In the genomic region with DNA sequence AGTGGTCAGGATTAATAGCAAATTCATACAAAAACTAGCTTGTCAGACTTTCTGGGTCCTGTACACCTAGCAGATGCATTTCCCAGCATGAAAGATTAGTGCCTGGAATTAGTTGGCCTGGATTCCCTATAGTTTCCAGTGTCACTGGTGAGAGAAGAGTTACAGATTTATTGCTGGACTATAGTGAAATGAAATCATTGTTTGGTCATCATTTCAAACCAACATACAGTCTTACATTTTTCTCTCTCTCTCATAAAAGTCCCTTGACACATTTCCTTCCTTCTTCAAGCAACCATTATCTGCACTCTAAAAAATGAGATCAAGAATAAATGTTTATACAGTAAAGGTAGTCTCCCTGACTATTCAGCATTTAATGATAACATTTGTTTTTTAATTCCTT, we compare ENCODE assay signal across 22 cellular contexts.
DNase-seq lines count a peak whose midpoint lies in the region; FAIRE-seq and TF ChIP-seq lines count a peak whose summit lies in the region.
"Had no signal": no experiment of that assay in that cellular context is flagged by ENCODE, and none has a peak within 500 bp of the region (broad histone marks: within the 10 kb centered on the region; RNA-seq: fewer than 3 reads in every experiment).

No MANE protein-coding gene starts in this region.

- peaks cover 15% of the 10 kb centered on the region for H3K79me1 ChIP-seq in trophoblast cell (ENCODE audit: low read length)

- BruUV-seq in endothelial cell of umbilical vein (replicated peaks; lab: Mats Ljungman, UMichigan), result no TSS peak

- POLR2A ChIA-PET in endothelial cell of umbilical vein (lab: Charles Lee), result no interaction called here

- DNase-seq in EH (ENCODE audit: low read depth) (peak; percentile 22), adipocyte (ENCODE audit: low read depth) (no peak), endothelial cell of umbilical vein (ENCODE audit: low read depth, low spot score) (peak; percentile 63), trophoblast cell (no peak), D721Med (ENCODE audit: insufficient read length, low spot score) (no peak), NCI-H446 treated with DMSO at 0.1 percent for 48 hours (lab: John Stamatoyannopoulos, UW) (no peak)
- DNase-seq in activated naive CD4-positive, alpha-beta T cell treated with Interleukin-2 at 50 U/mL for 16 hours, result no peak
- DNase-seq: CD4-positive, CD25-positive, alpha-beta regulatory T cell; DND-41; KBM-7; NCI-H1092; NCI-H1436; NCI-H187 treated with DMSO at 0.1 percent for 48 hours; NCI-H2107; NCI-H748 treated with DMSO at 0.1 percent for 48 hours; SIG-M5; SK-N-SH had no signal

- no peak overlapping the region for H4K8ac ChIP-seq in trophoblast cell (ENCODE audit: low read depth, low read length)

- H3K79me2 ChIP-seq in endothelial cell of umbilical vein (ENCODE audit: control insufficient read depth, insufficient read depth, low read length) (no peaks in the 10 kb centered on the region), trophoblast cell (ENCODE audit: control insufficient read depth, insufficient read depth, low read length, poor library complexity) (no peaks in the 10 kb centered on the region)

- TF ChIP-seq CTCF in endothelial cell of umbilical vein (IDR thresholded peaks at IDR 0.05; ENCODE audit: extremely low read depth in 1 of 2, insufficient read depth in 1 of 2, low read depth in 1 of 2, low read length in 2 of 2) (no peak), D721Med (IDR thresholded peaks at IDR 0.05; ENCODE audit: insufficient read depth, missing control alignments) (no peak)

- H2BK5ac ChIP-seq in trophoblast cell (ENCODE audit: low read depth, low read length, poor library complexity), result no peak overlapping the region

- no peaks in the 10 kb centered on the region for H4K20me1 ChIP-seq in endothelial cell of umbilical vein (replicated peaks; ENCODE audit: control insufficient read depth, extremely low read depth, insufficient read depth, low read length)

- intact Hi-C loops in endothelial cell of umbilical vein (cut with micrococcal nuclease), result loop anchor here (2.0 kb wide), 1 partner anchor 18 kb away; no protein-coding TSS in a partner anchor

- H3K27ac ChIP-seq in endothelial cell of umbilical vein (ENCODE audit: insufficient read depth, low read depth, low read length), result no peak overlapping the region
- H3K27ac ChIP-seq in trophoblast cell (ENCODE audit: low read depth, low read length), result no peak overlapping the region
- H3K27ac ChIP-seq: HL-60 had no signal

- H2AFZ ChIP-seq in endothelial cell of umbilical vein (ENCODE audit: low read depth, low read length) (no peak overlapping the region), trophoblast cell (ENCODE audit: insufficient read depth, low read length, poor library complexity) (no peak overlapping the region)

- H3K36me3 ChIP-seq in adipocyte (ENCODE audit: control insufficient read depth, insufficient read depth, low read length, severe bottlenecking), result no peaks in the 10 kb centered on the region
- H3K36me3 ChIP-seq in endothelial cell of umbilical vein (ENCODE audit: control insufficient read depth in 2 of 2, extremely low read depth in 1 of 2, insufficient read depth in 2 of 2, low read length in 2 of 2), result no peaks in the 10 kb centered on the region
- no peaks in the 10 kb centered on the region for H3K36me3 ChIP-seq in trophoblast cell (ENCODE audit: control insufficient read depth in 1 of 2, insufficient read depth in 2 of 2, low read length in 2 of 2)

- no peak overlapping the region for H3K14ac ChIP-seq in trophoblast cell (ENCODE audit: low read length)

- no peaks in the 10 kb centered on the region for H3K27me3 ChIP-seq in adipocyte (replicated peaks; ENCODE audit: control insufficient read depth, insufficient read depth, low read length)
- H3K27me3 ChIP-seq in endothelial cell of umbilical vein (ENCODE audit: control insufficient read depth in 2 of 2, insufficient read depth in 2 of 2, low read length in 2 of 2), result no peaks in the 10 kb centered on the region
- no peaks in the 10 kb centered on the region for H3K27me3 ChIP-seq in trophoblast cell (ENCODE audit: insufficient read depth, low read length)

- H3K4me3 ChIP-seq in adipocyte (ENCODE audit: low read length), result no peak overlapping the region
- H3K4me3 ChIP-seq in endothelial cell of umbilical vein (replicated peaks in 1 of 3; ENCODE audit: insufficient read depth in 1 of 3, low read depth in 1 of 3, low read length in 3 of 3), result no peak overlapping the region
- H3K4me3 ChIP-seq in trophoblast cell (ENCODE audit: low read depth, low read length), result no peak overlapping the region

- no peak overlapping the region for H3K23ac ChIP-seq in trophoblast cell (ENCODE audit: low read length)

- no peak overlapping the region for H2BK12ac ChIP-seq in trophoblast cell (ENCODE audit: low read length)

- H4K91ac ChIP-seq in trophoblast cell (ENCODE audit: low read depth, low read length), result peak overlapping the region; percentile 11

- FAIRE-seq in endothelial cell of umbilical vein (lab: Jason Lieb, UNC) (peak; percentile 72), D721Med (lab: Jason Lieb, UNC) (no peak)
- FAIRE-seq: A204.1, G401.6, GM19239, HepG2 had no signal

- H3K4me2 ChIP-seq in endothelial cell of umbilical vein (ENCODE audit: insufficient read depth, low read length) (no peak overlapping the region), trophoblast cell (ENCODE audit: low read length) (no peak overlapping the region)
- H3K4me2 ChIP-seq: SK-N-SH had no signal

- H3K9me3 ChIP-seq in adipocyte (ENCODE audit: control insufficient read depth, low read length), result no peaks in the 10 kb centered on the region
- no peaks in the 10 kb centered on the region for H3K9me3 ChIP-seq in endothelial cell of umbilical vein (replicated peaks; ENCODE audit: control insufficient read depth, insufficient read depth, low read length)
- no peaks in the 10 kb centered on the region for H3K9me3 ChIP-seq in trophoblast cell (ENCODE audit: insufficient read depth, low read depth, low read length)
- H3K9me3 ChIP-seq: SK-N-SH had no signal

- H2BK120ac ChIP-seq in trophoblast cell (ENCODE audit: insufficient read depth, low read length, poor library complexity), result peak overlapping the region; percentile 3

- no peak overlapping the region for H3K4ac ChIP-seq in trophoblast cell (ENCODE audit: low read depth, low read length)

- no peak overlapping the region for H3K18ac ChIP-seq in trophoblast cell (ENCODE audit: low read length)

- H3K9ac ChIP-seq in adipocyte (ENCODE audit: low read length) (peak overlapping the region; percentile 16), endothelial cell of umbilical vein (replicated peaks; ENCODE audit: extremely low read depth, insufficient read depth, low read length) (no peak overlapping the region), trophoblast cell (ENCODE audit: low read length) (no peak overlapping the region)
- H3K9ac ChIP-seq: SK-N-SH had no signal

- CTCF ChIA-PET in endothelial cell of umbilical vein (lab: Charles Lee), result no interaction called here

- H3K9me1 ChIP-seq in endothelial cell of umbilical vein (replicated peaks; ENCODE audit: control insufficient read depth, extremely low read depth, insufficient read depth, low read length), result no peaks in the 10 kb centered on the region

- H4K12ac ChIP-seq in trophoblast cell (ENCODE audit: low read depth, low read length), result no peak overlapping the region

- dilution Hi-C loops in endothelial cell of umbilical vein (cut with MboI; ENCODE audit: extremely low pct_ligation_motif_present, low sequenced_read_pairs), result no loop called here

- no peak for TF ChIP-seq POLR2A in endothelial cell of umbilical vein (IDR thresholded peaks at IDR 0.05; ENCODE audit: low read depth, low read length)

- no peak overlapping the region for H2AK5ac ChIP-seq in trophoblast cell (ENCODE audit: low read length)

- H3K4me1 ChIP-seq in adipocyte (ENCODE audit: control insufficient read depth, insufficient read depth, low read length) (peaks cover 29% of the 10 kb centered on the region), endothelial cell of umbilical vein (ENCODE audit: control insufficient read depth, extremely low read depth, insufficient read depth, low read length) (peaks cover 5% of the 10 kb centered on the region), trophoblast cell (ENCODE audit: control insufficient read depth in 1 of 2, insufficient read depth in 2 of 2, low read length in 2 of 2) (peaks cover 7 to 11% of the 10 kb centered on the region in 2 experiments)

TF ChIP-seq in endothelial cell of umbilical vein, 7 proteins besides CTCF, POLR2A, EP300 and RAD21:
- TF ChIP-seq MYC (IDR thresholded peaks at IDR 0.05; ENCODE audit: low read depth, low read length) (no peak), EZH2 (IDR thresholded peaks at IDR 0.05; ENCODE audit: borderline replicate concordance, low read depth, low read length, severe bottlenecking) (no peak), JUN (IDR thresholded peaks at IDR 0.05; ENCODE audit: borderline replicate concordance, insufficient read depth, insufficient read length, low read depth) (no peak), POLR2AphosphoS5 (IDR thresholded peaks at IDR 0.05; ENCODE audit: insufficient read depth, low read depth, low read length) (no peak), GATA2 (IDR thresholded peaks at IDR 0.05; ENCODE audit: insufficient read depth, insufficient read length, low read depth, low read length) (no peak), MAX (IDR thresholded peaks at IDR 0.05; ENCODE audit: insufficient read depth, insufficient read length) (no peak), FOS (IDR thresholded peaks at IDR 0.05; ENCODE audit: borderline replicate concordance, insufficient read depth, low read length) (no peak)

Comparison
In these comparisons a context has a peak if more than half of its experiments do, and no peak if none do; other contexts are left out.
1. DNase-seq: peak in EH (single experiment) and endothelial cell of umbilical vein (single experiment); none in adipocyte (single experiment), trophoblast cell (0 of 2), D721Med (single experiment), activated naive CD4-positive, alpha-beta T cell treated with Interleukin-2 at 50 U/mL for 16 hours (single experiment) and NCI-H446 treated with DMSO at 0.1 percent for 48 hours (single experiment).